In the genomic region with DNA sequence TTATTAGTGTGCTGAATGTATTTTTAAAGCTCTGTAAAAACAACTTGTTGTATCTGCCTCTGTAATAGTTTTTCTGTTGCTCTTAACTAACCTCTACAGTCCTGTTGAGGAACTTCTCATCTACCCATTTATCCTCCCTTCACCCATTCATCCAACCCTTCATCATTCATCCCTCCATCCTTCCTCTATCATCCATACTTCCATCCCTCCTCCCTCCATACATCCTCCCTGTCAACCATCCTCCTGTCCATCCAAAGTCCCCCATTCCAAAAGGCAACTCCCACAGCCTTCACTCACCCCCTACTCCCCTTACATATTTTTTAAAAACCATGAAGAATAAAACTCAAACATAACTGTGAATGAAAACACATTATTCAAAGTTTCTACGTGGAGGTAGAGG, we compare ENCODE assay signal across 30 cellular contexts. TPM values are rescaled to one million over a fixed set of nuclear protein-coding genes. Genes with fewer than 3 reads are reported as not detected.
DNase-seq lines count a peak whose midpoint lies in the region; ATAC-seq and TF ChIP-seq lines count a peak whose summit lies in the region.
"Had no signal": no experiment of that assay in that cellular context is flagged by ENCODE, and none has a peak within 500 bp of the region (broad histone marks: within the 10 kb centered on the region; RNA-seq: fewer than 3 reads in every experiment).

No MANE protein-coding gene starts in this region.

- H3K9me3 ChIP-seq in CD4-positive, alpha-beta T cell (ENCODE audit: control insufficient read depth, low read length): no peaks in the 10 kb centered on the region
- H3K9me3 ChIP-seq: adrenal gland, ovary, right atrium auricular region, SJCRH30 had no signal

- H3K27ac ChIP-seq in CD4-positive, alpha-beta T cell (ENCODE audit: low read depth, low read length): no peak overlapping the region
- H3K27ac ChIP-seq: adrenal gland, epithelial cell of prostate, KMS-11, ovary, SJCRH30 had no signal

- no peaks in the 10 kb centered on the region for H3K27me3 Mint-ChIP-seq in T-helper 1 cell treated with Interleukin-12 subunit alpha and Interleukin-12 subunit beta and Interleukin-4 antibody, amounts not matched to agents 30 μg/mL and 1 μg/mL, for 36 hours (ENCODE audit: low read depth)
- H3K27me3 Mint-ChIP-seq in CD4-positive, alpha-beta T cell: no peaks in the 10 kb centered on the region
- no peaks in the 10 kb centered on the region for H3K27me3 Mint-ChIP-seq in activated T-helper 17 cell treated with anti-CD3 and anti-CD28 coated beads, Interleukin-2, amount 50 U/mL, for 72 hours
- H3K27me3 Mint-ChIP-seq in neural crest cell (ENCODE audit: low read depth): no peaks in the 10 kb centered on the region
- H3K27me3 Mint-ChIP-seq: T-cell had no signal

- no peaks in the 10 kb centered on the region for H3K9me3 Mint-ChIP-seq in T-helper 1 cell treated with Interleukin-12 subunit alpha and Interleukin-12 subunit beta and Interleukin-4 antibody, amounts not matched to agents 30 μg/mL and 1 μg/mL, for 36 hours
- H3K9me3 Mint-ChIP-seq in CD4-positive, alpha-beta T cell: no peaks in the 10 kb centered on the region
- H3K9me3 Mint-ChIP-seq in activated T-helper 17 cell treated with anti-CD3 and anti-CD28 coated beads, Interleukin-2, amount 50 U/mL, for 72 hours: no peaks in the 10 kb centered on the region
- H3K9me3 Mint-ChIP-seq in neural crest cell: no peaks in the 10 kb centered on the region
- H3K9me3 Mint-ChIP-seq: brain, nephron, T-cell had no signal

- TF ChIP-seq CTCF in CD4-positive, alpha-beta T cell (IDR thresholded peaks at IDR 0.05): no peak
- no peak for TF ChIP-seq CTCF in neural crest cell (conservative IDR thresholded peaks at IDR 0.05)

- no peak for ATAC-seq in CD4-positive, alpha-beta T cell (ENCODE audit: poor library complexity)
- no peak for ATAC-seq in activated T-helper 17 cell treated with anti-CD3 and anti-CD28 coated beads, Interleukin-2, amount 50 U/mL, for 72 hours (replicated peaks)
- ATAC-seq in GM19397 (IDR thresholded peaks at IDR 0.05; ENCODE audit: unreplicated experiment) (no peak), HG03025 (IDR thresholded peaks at IDR 0.05; ENCODE audit: low FRiP score, unreplicated experiment) (no peak)
- ATAC-seq: left ventricle myocardium superior, T-cell had no signal

- peaks cover 4% of the 10 kb centered on the region for H3K36me3 Mint-ChIP-seq in T-helper 1 cell treated with Interleukin-12 subunit alpha and Interleukin-12 subunit beta and Interleukin-4 antibody, amounts not matched to agents 30 μg/mL and 1 μg/mL, for 36 hours (ENCODE audit: low read depth)
- peaks cover 49% of the 10 kb centered on the region for H3K36me3 Mint-ChIP-seq in CD4-positive, alpha-beta T cell (ENCODE audit: low read depth)
- peaks cover 11% of the 10 kb centered on the region for H3K36me3 Mint-ChIP-seq in activated T-helper 17 cell treated with anti-CD3 and anti-CD28 coated beads, Interleukin-2, amount 50 U/mL, for 72 hours (ENCODE audit: low read depth)
- no peaks in the 10 kb centered on the region for H3K36me3 Mint-ChIP-seq in neural crest cell (ENCODE audit: low read depth)
- H3K36me3 Mint-ChIP-seq: brain had no signal

- H3K27ac Mint-ChIP-seq in T-helper 1 cell treated with Interleukin-12 subunit alpha and Interleukin-12 subunit beta and Interleukin-4 antibody, amounts not matched to agents 30 μg/mL and 1 μg/mL, for 36 hours: peak overlapping the region; percentile 16
- peak overlapping the region; percentile 31 for H3K27ac Mint-ChIP-seq in CD4-positive, alpha-beta T cell
- H3K27ac Mint-ChIP-seq in activated T-helper 17 cell treated with anti-CD3 and anti-CD28 coated beads, Interleukin-2, amount 50 U/mL, for 72 hours: peak overlapping the region; percentile 13
- H3K27ac Mint-ChIP-seq in neural crest cell (ENCODE audit: unreplicated experiment): peak overlapping the region; percentile 21
- H3K27ac Mint-ChIP-seq: nephron had no signal

- intact Hi-C loops in CD4-positive, alpha-beta T cell (cut with DNase I, micrococcal nuclease): no loop called here

- H3K4me1 Mint-ChIP-seq in T-helper 1 cell treated with Interleukin-12 subunit alpha and Interleukin-12 subunit beta and Interleukin-4 antibody, amounts not matched to agents 30 μg/mL and 1 μg/mL, for 36 hours (ENCODE audit: low read depth): peaks cover 10% of the 10 kb centered on the region
- H3K4me1 Mint-ChIP-seq in CD4-positive, alpha-beta T cell (ENCODE audit: low read depth): peaks cover 72% of the 10 kb centered on the region
- peaks cover 28% of the 10 kb centered on the region for H3K4me1 Mint-ChIP-seq in activated T-helper 17 cell treated with anti-CD3 and anti-CD28 coated beads, Interleukin-2, amount 50 U/mL, for 72 hours
- peaks cover 16% of the 10 kb centered on the region for H3K4me1 Mint-ChIP-seq in neural crest cell

- POLR2A ChIA-PET in CD4-positive, alpha-beta T cell (lab: Charles Lee): no interaction called here

- H3K27me3 ChIP-seq in CD4-positive, alpha-beta T cell (ENCODE audit: control insufficient read depth, insufficient read depth, low read length): no peaks in the 10 kb centered on the region
- H3K27me3 ChIP-seq: adrenal gland, ovary, right atrium auricular region, SJCRH30 had no signal

- CTCF ChIA-PET in CD4-positive, alpha-beta T cell (lab: Charles Lee): interaction anchor here (1.4 to 2.7 kb wide), 2 partner anchors 11 to 13 kb away, joined by 7 to 9 read pairs; no protein-coding TSS in a partner anchor

- no peak overlapping the region for H3K4me3 Mint-ChIP-seq in T-helper 1 cell treated with Interleukin-12 subunit alpha and Interleukin-12 subunit beta and Interleukin-4 antibody, amounts not matched to agents 30 μg/mL and 1 μg/mL, for 36 hours
- no peak overlapping the region for H3K4me3 Mint-ChIP-seq in CD4-positive, alpha-beta T cell
- H3K4me3 Mint-ChIP-seq in activated T-helper 17 cell treated with anti-CD3 and anti-CD28 coated beads, Interleukin-2, amount 50 U/mL, for 72 hours: no peak overlapping the region
- no peak overlapping the region for H3K4me3 Mint-ChIP-seq in neural crest cell
- H3K4me3 Mint-ChIP-seq: brain, nephron, T-cell had no signal

- no peak for DNase-seq in T-helper 1 cell
- DNase-seq in CD4-positive, alpha-beta T cell: no peak
- no peak for DNase-seq in neural crest cell (ENCODE audit: low read depth, low spot score)
- DNase-seq in stimulated activated CD4-positive, alpha-beta T cell treated with anti-CD3 and anti-CD28 coated beads, Interleukin-1b, Interleukin-23, amount 100 ng/mL, for 48 hours: no peak
- DNase-seq: activated gamma-delta T cell treated with Interleukin-2 at 50 U/mL for 16 hours; activated T-cell treated with anti-CD3 and anti-CD28 coated beads, Interleukin-2, amount 50 U/mL, for 1 hour; adrenal gland; DMS153; glutamatergic neuron; H7; islet precursor cell; left ventricle myocardium superior; NCI-H1417 treated with DMSO at 0.1 percent for 48 hours; NCI-H2081; NCI-H2227 treated with DMSO at 0.1 percent for 48 hours; NCI-H748 treated with DMSO at 0.1 percent for 48 hours; ovary; SJCRH30; T-cell had no signal

RNA-seq across cellular contexts. Expression of gene SPDEF, which starts 40.7 kb away (rescaled TPM):
- total RNA-seq in CD4-positive, alpha-beta T cell: under 1 TPM; 0.17 to 0.36 TPM
- total RNA-seq in activated T-helper 17 cell treated with anti-CD3 and anti-CD28 coated beads, Interleukin-2, amount 50 U/mL, for 72 hours: under 1 TPM in 1 of 2 donors, not detected in 1; 0.26 TPM
- total RNA-seq in neural crest cell: 0.12 TPM in 1 of 2 replicates, not detected in the other
- total RNA-seq: A172; activated CD8-positive, alpha-beta memory T cell treated with anti-CD3 and anti-CD28 coated beads for 36 hours; left ventricle myocardium superior; SJCRH30 had no signal
